In the genomic region with DNA sequence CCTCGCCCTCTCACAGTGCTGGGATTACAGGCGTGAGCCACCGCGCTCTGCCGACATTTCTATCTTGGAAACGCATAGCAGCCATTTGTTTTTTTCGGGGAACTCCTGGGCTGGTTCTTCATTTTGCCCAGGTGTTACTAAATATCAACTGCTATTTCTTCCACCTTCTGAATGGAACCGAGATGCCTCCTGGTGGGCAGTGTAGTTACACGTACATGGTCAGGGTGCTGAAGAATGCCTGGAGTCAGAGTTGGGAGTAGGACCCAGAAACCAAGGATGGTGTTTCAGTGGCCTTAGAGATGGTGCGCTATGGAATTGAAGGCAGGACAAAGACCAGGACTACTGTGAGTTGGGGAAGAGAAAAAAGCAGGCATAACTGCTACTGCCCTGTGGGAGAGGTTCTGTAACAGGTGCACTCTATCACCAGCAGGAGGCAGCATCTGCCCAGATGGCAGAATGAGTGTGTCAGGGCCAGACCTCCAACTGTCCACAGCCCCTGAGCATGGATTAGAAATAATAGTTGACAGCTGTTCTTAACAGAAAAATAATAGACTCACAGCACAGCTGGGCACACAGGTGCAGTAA, we compare ENCODE assay signal across 8 cellular contexts.
DNase-seq lines count a peak whose midpoint lies in the region; ATAC-seq and TF ChIP-seq lines count a peak whose summit lies in the region.

No MANE protein-coding gene starts in this region.

- H3K27ac Mint-ChIP-seq in CD4-positive, alpha-beta T cell = no peak overlapping the region
- no peak overlapping the region for H3K27ac Mint-ChIP-seq in activated CD8-positive, alpha-beta T cell treated with anti-CD3 and anti-CD28 coated beads for 36 hours

- no peaks in the 10 kb centered on the region for H3K9me3 Mint-ChIP-seq in CD4-positive, alpha-beta T cell
- H3K9me3 Mint-ChIP-seq in activated CD8-positive, alpha-beta T cell treated with anti-CD3 and anti-CD28 coated beads for 36 hours = peaks cover 5% of the 10 kb centered on the region

- no peaks in the 10 kb centered on the region for H3K4me1 ChIP-seq in gastroesophageal sphincter

- no peaks in the 10 kb centered on the region for H3K36me3 ChIP-seq in gastroesophageal sphincter

- TF ChIP-seq EP300 in gastroesophageal sphincter (IDR thresholded peaks at IDR 0.05) = no peak

- no peak overlapping the region for H3K4me3 ChIP-seq in gastroesophageal sphincter

- no peak overlapping the region for H3K27ac ChIP-seq in CD4-positive, alpha-beta T cell (ENCODE audit: low read depth, low read length)
- no peak overlapping the region for H3K27ac ChIP-seq in gastroesophageal sphincter

- TF ChIP-seq POLR2A in gastroesophageal sphincter (IDR thresholded peaks at IDR 0.05) = no peak

- no peak overlapping the region for H3K4me3 Mint-ChIP-seq in CD4-positive, alpha-beta T cell
- H3K4me3 Mint-ChIP-seq in activated CD8-positive, alpha-beta T cell treated with anti-CD3 and anti-CD28 coated beads for 36 hours = no peak overlapping the region

- H3K9me3 ChIP-seq in CD4-positive, alpha-beta T cell (ENCODE audit: control insufficient read depth, low read length) = no peaks in the 10 kb centered on the region
- no peaks in the 10 kb centered on the region for H3K9me3 ChIP-seq in gastroesophageal sphincter

- H3K27me3 Mint-ChIP-seq in CD4-positive, alpha-beta T cell = no peaks in the 10 kb centered on the region
- H3K27me3 Mint-ChIP-seq in activated CD8-positive, alpha-beta T cell treated with anti-CD3 and anti-CD28 coated beads for 36 hours = no peaks in the 10 kb centered on the region

- intact Hi-C loops in CD4-positive, alpha-beta T cell (cut with DNase I, micrococcal nuclease) = loop anchor here (2.0 to 10.0 kb wide), 2 partner anchors 560 to 634 kb away; no protein-coding TSS in a partner anchor
- intact Hi-C loops in activated CD8-positive, alpha-beta T cell treated with anti-CD3 and anti-CD28 coated beads for 36 hours (cut with micrococcal nuclease) = loop anchor here (10.0 kb wide), 1 partner anchor 560 kb away; no protein-coding TSS in a partner anchor

- POLR2A ChIA-PET in CD4-positive, alpha-beta T cell (lab: Charles Lee) = no interaction called here
- POLR2A ChIA-PET in activated CD8-positive, alpha-beta T cell treated with anti-CD3 and anti-CD28 coated beads for 36 hours (lab: Charles Lee) = no interaction called here

- no peaks in the 10 kb centered on the region for H3K36me3 Mint-ChIP-seq in CD4-positive, alpha-beta T cell (ENCODE audit: low read depth)
- H3K36me3 Mint-ChIP-seq in activated CD8-positive, alpha-beta T cell treated with anti-CD3 and anti-CD28 coated beads for 36 hours (ENCODE audit: low read depth) = no peaks in the 10 kb centered on the region

- CTCF ChIA-PET in CD4-positive, alpha-beta T cell (lab: Charles Lee) = interaction anchor here (1.0 kb wide), 1 partner anchor 140 kb away, joined by 3 read pairs; a partner anchor contains a TSS
- CTCF ChIA-PET in activated CD8-positive, alpha-beta T cell treated with anti-CD3 and anti-CD28 coated beads for 36 hours (lab: Charles Lee) = interaction anchor here (0.6 kb wide), 1 partner anchor 10 kb away, joined by 3 read pairs; no protein-coding TSS in a partner anchor

- DNase-seq in CD4-positive, alpha-beta T cell = peak in 8 of 10 experiments; percentile 1 to 32 (median 3)
- DNase-seq in KG1 (lab: John Stamatoyannopoulos, UW) (peak; percentile 8), cerebellum (ENCODE audit: low spot score) (no peak)
- peak; percentile 57 for DNase-seq in activated CD8-positive, alpha-beta T cell treated with anti-CD3 and anti-CD28 coated beads for 36 hours
- DNase-seq in stimulated activated CD8-positive, alpha-beta memory T cell treated with anti-CD3 and anti-CD28 coated beads, Interleukin-4, amount 100 ng/mL, for 24 hours (ENCODE audit: low read depth) = peak; percentile 9

- peak; percentile 24 for TF ChIP-seq CTCF in CD4-positive, alpha-beta T cell (IDR thresholded peaks at IDR 0.05)
- peak; percentile 64 for TF ChIP-seq CTCF in activated CD8-positive, alpha-beta T cell treated with anti-CD3 and anti-CD28 coated beads for 36 hours (IDR thresholded peaks at IDR 0.05)
- TF ChIP-seq CTCF in gastroesophageal sphincter (IDR thresholded peaks at IDR 0.05) = peak in 3 of 4 experiments; percentile 15 to 58 (median 31)

- H3K4me1 Mint-ChIP-seq in CD4-positive, alpha-beta T cell (ENCODE audit: low read depth) = no peaks in the 10 kb centered on the region
- H3K4me1 Mint-ChIP-seq in activated CD8-positive, alpha-beta T cell treated with anti-CD3 and anti-CD28 coated beads for 36 hours (ENCODE audit: low read depth) = no peaks in the 10 kb centered on the region

- no peaks in the 10 kb centered on the region for H3K27me3 ChIP-seq in CD4-positive, alpha-beta T cell (ENCODE audit: control insufficient read depth, insufficient read depth, low read length)
- no peaks in the 10 kb centered on the region for H3K27me3 ChIP-seq in gastroesophageal sphincter

- no peak for ATAC-seq in CD4-positive, alpha-beta T cell (ENCODE audit: poor library complexity)
- ATAC-seq in GM19328 (IDR thresholded peaks at IDR 0.05; ENCODE audit: unreplicated experiment) (peak; percentile 65), gastroesophageal sphincter (no peak), HG03095 (IDR thresholded peaks at IDR 0.05; ENCODE audit: unreplicated experiment) (no peak)
- peak; percentile 72 for ATAC-seq in activated CD8-positive, alpha-beta T cell treated with anti-CD3 and anti-CD28 coated beads for 36 hours

- 86% methylated on average over 7 of the region's 10 CpGs; no CpG with 5 or more reads in 1 of the 2 donors for WGBS in gastroesophageal sphincter (ENCODE audit: low coverage in 1 of 2), 2 donors

Comparison
In these comparisons a context has a peak if more than half of its experiments do, and no peak if none do; other contexts are left out.
1. ATAC-seq: peak in GM19328 (single experiment) and activated CD8-positive, alpha-beta T cell treated with anti-CD3 and anti-CD28 coated beads for 36 hours (single experiment); none in CD4-positive, alpha-beta T cell (single experiment), gastroesophageal sphincter (single experiment) and HG03095 (single experiment).
2. Peak in every context shown above with its lines, with median percentiles within 50 percentile points of each other: CTCF ChIP-seq.